2 cellular contexts compared by ENCODE assay signal in genomic region chr2:205902899-205903236, GRCh38.
TF ChIP-seq lines count a peak whose summit lies in the region.

No MANE protein-coding gene starts in this region.

TF ChIP-seq in SK-N-SH, 30 proteins besides CTCF, POLR2A, EP300 and RAD21 (continued from another document):
- TF ChIP-seq USF1 (IDR thresholded peaks at IDR 0.05; ENCODE audit: borderline replicate concordance, low read depth) = no peak
- no peak for TF ChIP-seq RFX5 (IDR thresholded peaks at IDR 0.05; ENCODE audit: low read length)
- no peak for TF ChIP-seq GATA2 (CRISPR knock-in tag; IDR thresholded peaks at IDR 0.05)
- no peak for TF ChIP-seq RCOR1 (IDR thresholded peaks at IDR 0.05; ENCODE audit: low read length)
- TF ChIP-seq, protein P1, sequence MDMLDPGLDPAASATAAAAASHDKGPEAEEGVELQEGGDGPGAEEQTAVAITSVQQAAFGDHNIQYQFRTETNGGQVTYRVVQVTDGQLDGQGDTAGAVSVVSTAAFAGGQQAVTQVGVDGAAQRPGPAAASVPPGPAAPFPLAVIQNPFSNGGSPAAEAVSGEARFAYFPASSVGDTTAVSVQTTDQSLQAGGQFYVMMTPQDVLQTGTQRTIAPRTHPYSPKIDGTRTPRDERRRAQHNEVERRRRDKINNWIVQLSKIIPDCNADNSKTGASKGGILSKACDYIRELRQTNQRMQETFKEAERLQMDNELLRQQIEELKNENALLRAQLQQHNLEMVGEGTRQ (IDR thresholded peaks at IDR 0.05; ENCODE audit: borderline replicate concordance, low read depth, low read length) = no peak
- TF ChIP-seq CHD2 (IDR thresholded peaks at IDR 0.05; ENCODE audit: low read length, partially characterized antibody) = no peak

TF ChIP-seq in SK-N-SH treated with all-trans-retinoic acid at 6 μM for 48 hours, 23 proteins besides CTCF, POLR2A, EP300 and RAD21 (continued from another document):
- no peak for TF ChIP-seq ZNF565 (CRISPR knock-in tag; conservative IDR thresholded peaks at IDR 0.05; ENCODE audit: low read depth)
- TF ChIP-seq BACH2 (CRISPR knock-in tag; IDR thresholded peaks at IDR 0.05; ENCODE audit: borderline replicate concordance) = no peak
- TF ChIP-seq ZNF8 (CRISPR knock-in tag; IDR thresholded peaks at IDR 0.05) = no peak
- no peak for TF ChIP-seq ARNTL (CRISPR knock-in tag; IDR thresholded peaks at IDR 0.05; ENCODE audit: borderline replicate concordance, low read depth)
- no peak for TF ChIP-seq TOX (CRISPR knock-in tag; IDR thresholded peaks at IDR 0.05; ENCODE audit: borderline replicate concordance)
- TF ChIP-seq TSHZ2 (CRISPR knock-in tag; IDR thresholded peaks at IDR 0.05) = no peak
